ENCODE assay signal across 8 cellular contexts in the genomic region with DNA sequence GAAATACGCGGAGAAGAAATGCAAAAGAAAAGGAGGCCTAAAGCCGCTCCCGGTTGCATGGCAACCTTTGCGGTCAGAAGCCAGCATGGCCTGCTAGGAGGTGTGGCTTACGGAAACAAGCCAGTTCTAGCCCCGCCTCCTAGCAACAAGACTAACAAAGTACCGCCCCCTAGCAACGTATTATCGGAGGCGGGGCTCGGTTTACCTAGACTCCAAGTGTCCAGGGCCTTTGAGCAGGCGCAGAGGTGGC. TPM values are rescaled to one million over a fixed set of nuclear protein-coding genes. Genes with fewer than 3 reads are reported as not detected.
DNase-seq lines count a peak whose midpoint lies in the region; ATAC-seq and TF ChIP-seq lines count a peak whose summit lies in the region.

No MANE protein-coding gene starts in this region.

- H3K27me3 ChIP-seq in breast epithelium: no peaks in the 10 kb centered on the region

- DNase-seq in 8988T (peak; percentile 78), HFF-Myc (ENCODE audit: extremely low read depth, low read depth) (no peak), breast epithelium (ENCODE audit: low spot score in 2 of 2) (no peak), mucosa of descending colon (no peak), NCI-H774 (lab: John Stamatoyannopoulos, UW) (no peak), AG08395 (ENCODE audit: low spot score) (no peak), DMS79 (lab: John Stamatoyannopoulos, UW) (no peak)
- DNase-seq in stimulated activated CD8-positive, alpha-beta memory T cell treated with anti-CD3 and anti-CD28 coated beads, Interleukin-4, amount 100 ng/mL, for 48 hours: no peak

- TF ChIP-seq CTCF in HFF-Myc (IDR thresholded peaks at IDR 0.05; ENCODE audit: low read depth, low read length, missing control alignments) (no peak), breast epithelium (IDR thresholded peaks at IDR 0.05) (no peak), mucosa of descending colon (IDR thresholded peaks at IDR 0.05) (no peak)

- no peaks in the 10 kb centered on the region for H3K9me3 ChIP-seq in breast epithelium
- no peaks in the 10 kb centered on the region for H3K9me3 ChIP-seq in mucosa of descending colon

- H3K36me3 ChIP-seq in breast epithelium (no peaks in the 10 kb centered on the region), mucosa of descending colon (ENCODE audit: low read depth) (peaks cover 6% of the 10 kb centered on the region)

- ATAC-seq in mucosa of descending colon: no peak

- H3K4me3 ChIP-seq in HFF-Myc (replicated peaks; ENCODE audit: low read depth, low read length): peak overlapping the region; percentile 37
- peak overlapping the region; percentile 55 to 96 (median 81) for H3K4me3 ChIP-seq in breast epithelium
- H3K4me3 ChIP-seq in mucosa of descending colon: peak overlapping the region; percentile 91

- TF ChIP-seq POLR2A in breast epithelium (IDR thresholded peaks at IDR 0.05): no peak

- intact Hi-C loops in breast epithelium (cut with DNase I; ENCODE audit: low total_unique reads): no loop called here
- intact Hi-C loops in mucosa of descending colon (cut with DNase I, micrococcal nuclease): no loop called here

- H3K4me1 ChIP-seq in breast epithelium: peaks cover 4 to 31% of the 10 kb centered on the region in 2 donors
- peaks cover 14% of the 10 kb centered on the region for H3K4me1 ChIP-seq in mucosa of descending colon (ENCODE audit: low read depth)

- H3K27ac ChIP-seq in breast epithelium: peak overlapping the region; percentile 97 to 98

RNA-seq across cellular contexts. Expression of gene CYTH2, which starts 0.4 kb away (rescaled TPM):
- total RNA-seq in breast epithelium (10 to 100 TPM; 42.2 to 74.7 (median 70.4) TPM), mucosa of descending colon (10 to 100 TPM; 66.3 to 86.9 (median 69.3) TPM)

RNA-seq across cellular contexts. Expression of gene KCNJ14, which starts 13.4 kb away (rescaled TPM):
- 1 to 10 TPM in 2 of 3 donors, under 1 TPM in 1; 0.80 to 1.6 (median 1.0) TPM for total RNA-seq in breast epithelium
- total RNA-seq in mucosa of descending colon: 1 to 10 TPM in 1 of 3 donors, under 1 TPM in 2; 0.46 to 1.3 (median 0.67) TPM

RNA-seq across cellular contexts. Expression of gene GRWD1, which starts 22.9 kb away (rescaled TPM):
- total RNA-seq in breast epithelium (10 to 100 TPM; 25.0 to 35.4 (median 30.1) TPM), mucosa of descending colon (10 to 100 TPM; 19.7 to 26.8 (median 24.3) TPM)

RNA-seq across cellular contexts. Expression of gene LMTK3, which starts 42.9 kb away (rescaled TPM):
- total RNA-seq in breast epithelium: 1 to 10 TPM in 2 of 3 donors, not detected in 1; 1.3 to 2.9 TPM
- total RNA-seq in mucosa of descending colon: 1 to 10 TPM in 2 of 3 donors, under 1 TPM in 1; 0.48 to 2.6 (median 1.3) TPM

Comparison
In these comparisons a context has a peak if more than half of its experiments do, and no peak if none do; other contexts are left out.
1. H3K4me3 ChIP-seq: peak in every context shown above with its lines; median percentile 91 in mucosa of descending colon; 81 in breast epithelium; 37 in HFF-Myc.